Comparison of ENCODE assay signal across 1 cellular context in the genomic region with DNA sequence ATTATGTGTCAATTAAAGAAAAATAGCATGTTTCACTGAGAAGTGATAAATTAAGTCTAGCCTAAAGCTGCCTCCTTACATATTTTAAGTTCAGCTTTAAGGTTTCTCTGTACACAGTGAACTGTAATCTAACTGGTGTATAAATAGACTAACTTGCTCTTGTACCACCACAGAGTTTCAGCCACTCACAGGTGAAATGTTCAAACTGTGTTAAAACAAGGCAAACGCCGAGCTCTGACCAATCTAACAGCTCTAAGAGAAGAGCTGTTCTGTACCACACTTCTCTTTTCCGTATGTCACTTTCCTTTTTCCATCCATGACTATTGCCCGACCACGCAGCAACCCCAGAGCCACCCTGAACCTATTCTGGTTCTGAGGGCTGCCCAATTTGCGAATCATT.
TF ChIP-seq lines count a peak whose summit lies in the region.

No MANE protein-coding gene starts in this region.

TF ChIP-seq in K562, 482 proteins besides CTCF, POLR2A, EP300 and RAD21 (continued from another document):
- TF ChIP-seq, protein P1, sequence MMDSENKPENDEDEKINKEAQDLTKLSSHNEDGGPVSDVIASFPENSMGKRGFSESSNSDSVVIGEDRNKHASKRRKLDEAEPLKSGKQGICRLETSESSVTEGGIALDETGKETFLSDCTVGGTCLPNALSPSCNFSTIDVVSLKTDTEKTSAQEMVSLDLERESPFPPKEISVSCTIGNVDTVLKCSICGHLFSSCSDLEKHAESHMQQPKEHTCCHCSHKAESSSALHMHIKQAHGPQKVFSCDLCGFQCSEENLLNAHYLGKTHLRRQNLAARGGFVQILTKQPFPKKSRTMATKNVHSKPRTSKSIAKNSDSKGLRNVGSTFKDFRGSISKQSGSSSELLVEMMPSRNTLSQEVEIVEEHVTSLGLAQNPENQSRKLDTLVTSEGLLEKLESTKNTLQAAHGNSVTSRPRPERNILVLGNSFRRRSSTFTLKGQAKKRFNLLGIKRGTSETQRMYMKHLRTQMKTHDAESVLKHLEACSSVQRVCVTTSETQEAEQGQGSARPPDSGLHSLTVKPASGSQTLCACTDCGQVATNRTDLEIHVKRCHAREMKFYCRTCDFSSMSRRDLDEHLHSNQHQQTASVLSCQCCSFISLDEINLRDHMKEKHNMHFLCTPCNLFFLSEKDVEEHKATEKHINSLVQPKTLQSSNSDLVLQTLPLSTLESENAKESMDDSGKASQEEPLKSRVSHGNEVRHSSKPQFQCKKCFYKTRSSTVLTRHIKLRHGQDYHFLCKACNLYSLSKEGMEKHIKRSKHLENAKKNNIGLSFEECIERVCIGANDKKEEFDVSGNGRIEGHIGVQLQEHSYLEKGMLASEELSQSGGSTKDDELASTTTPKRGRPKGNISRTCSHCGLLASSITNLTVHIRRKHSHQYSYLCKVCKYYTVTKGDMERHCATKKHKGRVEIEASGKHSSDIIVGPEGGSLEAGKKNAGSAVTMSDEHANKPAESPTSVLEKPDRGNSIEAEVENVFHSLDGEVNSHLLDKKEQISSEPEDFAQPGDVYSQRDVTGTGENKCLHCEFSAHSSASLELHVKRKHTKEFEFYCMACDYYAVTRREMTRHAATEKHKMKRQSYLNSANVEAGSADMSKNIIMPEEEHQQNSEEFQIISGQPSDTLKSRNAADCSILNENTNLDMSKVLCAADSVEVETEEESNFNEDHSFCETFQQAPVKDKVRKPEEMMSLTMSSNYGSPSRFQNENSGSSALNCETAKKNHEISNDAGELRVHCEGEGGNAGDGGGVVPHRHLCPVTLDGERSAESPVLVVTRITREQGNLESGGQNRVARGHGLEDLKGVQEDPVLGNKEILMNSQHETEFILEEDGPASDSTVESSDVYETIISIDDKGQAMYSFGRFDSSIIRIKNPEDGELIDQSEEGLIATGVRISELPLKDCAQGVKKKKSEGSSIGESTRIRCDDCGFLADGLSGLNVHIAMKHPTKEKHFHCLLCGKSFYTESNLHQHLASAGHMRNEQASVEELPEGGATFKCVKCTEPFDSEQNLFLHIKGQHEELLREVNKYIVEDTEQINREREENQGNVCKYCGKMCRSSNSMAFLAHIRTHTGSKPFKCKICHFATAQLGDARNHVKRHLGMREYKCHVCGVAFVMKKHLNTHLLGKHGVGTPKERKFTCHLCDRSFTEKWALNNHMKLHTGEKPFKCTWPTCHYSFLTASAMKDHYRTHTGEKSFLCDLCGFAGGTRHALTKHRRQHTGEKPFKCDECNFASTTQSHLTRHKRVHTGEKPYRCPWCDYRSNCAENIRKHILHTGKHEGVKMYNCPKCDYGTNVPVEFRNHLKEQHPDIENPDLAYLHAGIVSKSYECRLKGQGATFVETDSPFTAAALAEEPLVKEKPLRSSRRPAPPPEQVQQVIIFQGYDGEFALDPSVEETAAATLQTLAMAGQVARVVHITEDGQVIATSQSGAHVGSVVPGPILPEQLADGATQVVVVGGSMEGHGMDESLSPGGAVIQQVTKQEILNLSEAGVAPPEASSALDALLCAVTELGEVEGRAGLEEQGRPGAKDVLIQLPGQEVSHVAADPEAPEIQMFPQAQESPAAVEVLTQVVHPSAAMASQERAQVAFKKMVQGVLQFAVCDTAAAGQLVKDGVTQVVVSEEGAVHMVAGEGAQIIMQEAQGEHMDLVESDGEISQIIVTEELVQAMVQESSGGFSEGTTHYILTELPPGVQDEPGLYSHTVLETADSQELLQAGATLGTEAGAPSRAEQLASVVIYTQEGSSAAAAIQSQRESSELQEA (IDR thresholded peaks at IDR 0.05; ENCODE audit: low read depth) = no peak
- TF ChIP-seq NFXL1 (CRISPR knock-in tag; IDR thresholded peaks at IDR 0.05) (no peak), ARID1B (IDR thresholded peaks at IDR 0.05) (no peak), PPARD (CRISPR knock-in tag; IDR thresholded peaks at IDR 0.05) (no peak), ZBTB5 (IDR thresholded peaks at IDR 0.05) (no peak), JUND (IDR thresholded peaks at IDR 0.05; ENCODE audit: borderline replicate concordance, low read depth, low read length) (no peak), JUND (tag; IDR thresholded peaks at IDR 0.05; ENCODE audit: borderline replicate concordance, low read depth, low read length) (no peak), POU5F1 (IDR thresholded peaks at IDR 0.05; ENCODE audit: borderline replicate concordance, low read depth, low read length, partially characterized antibody) (no peak), RNF2 (IDR thresholded peaks at IDR 0.05) (no peak), MTA3 (IDR thresholded peaks at IDR 0.05; ENCODE audit: borderline replicate concordance) (no peak), ZNF511 (CRISPR knock-in tag; IDR thresholded peaks at IDR 0.05) (no peak)
- TF ChIP-seq, protein P2, sequence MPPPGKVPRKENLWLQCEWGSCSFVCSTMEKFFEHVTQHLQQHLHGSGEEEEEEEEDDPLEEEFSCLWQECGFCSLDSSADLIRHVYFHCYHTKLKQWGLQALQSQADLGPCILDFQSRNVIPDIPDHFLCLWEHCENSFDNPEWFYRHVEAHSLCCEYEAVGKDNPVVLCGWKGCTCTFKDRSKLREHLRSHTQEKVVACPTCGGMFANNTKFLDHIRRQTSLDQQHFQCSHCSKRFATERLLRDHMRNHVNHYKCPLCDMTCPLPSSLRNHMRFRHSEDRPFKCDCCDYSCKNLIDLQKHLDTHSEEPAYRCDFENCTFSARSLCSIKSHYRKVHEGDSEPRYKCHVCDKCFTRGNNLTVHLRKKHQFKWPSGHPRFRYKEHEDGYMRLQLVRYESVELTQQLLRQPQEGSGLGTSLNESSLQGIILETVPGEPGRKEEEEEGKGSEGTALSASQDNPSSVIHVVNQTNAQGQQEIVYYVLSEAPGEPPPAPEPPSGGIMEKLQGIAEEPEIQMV (tag; conservative IDR thresholded peaks at IDR 0.05; ENCODE audit: low read depth) = no peak
TF ChIP-seq in K562: peak in this region for 0.
